1 cellular context compared by ENCODE assay signal in genomic region chr10:89138755-89139154, GRCh38.
TF ChIP-seq lines count a peak whose summit lies in the region.

No MANE protein-coding gene starts in this region.

TF ChIP-seq in GM12878, 131 proteins besides CTCF, POLR2A, EP300 and RAD21 (continued from another document):
- TF ChIP-seq ZBTB33 (IDR thresholded peaks at IDR 0.05) (no peak), HDAC2 (IDR thresholded peaks at IDR 0.05) (no peak), MEF2A (IDR thresholded peaks at IDR 0.05; ENCODE audit: insufficient read depth, low read depth, low read length) (no peak), KDM1A (IDR thresholded peaks at IDR 0.05; ENCODE audit: borderline replicate concordance) (no peak), ZNF207 (IDR thresholded peaks at IDR 0.05; ENCODE audit: borderline replicate concordance) (no peak), NR2F1 (conservative IDR thresholded peaks at IDR 0.05) (no peak), DPF2 (IDR thresholded peaks at IDR 0.05) (no peak), CHD1 (IDR thresholded peaks at IDR 0.05; ENCODE audit: low read depth, low read length) (no peak), EZH2 (IDR thresholded peaks at IDR 0.05; ENCODE audit: borderline replicate concordance, control insufficient read depth, low read depth, low read length) (no peak), TAF1 (IDR thresholded peaks at IDR 0.05; ENCODE audit: borderline replicate concordance, low read depth, low read length) (no peak)
- TF ChIP-seq, protein P1, sequence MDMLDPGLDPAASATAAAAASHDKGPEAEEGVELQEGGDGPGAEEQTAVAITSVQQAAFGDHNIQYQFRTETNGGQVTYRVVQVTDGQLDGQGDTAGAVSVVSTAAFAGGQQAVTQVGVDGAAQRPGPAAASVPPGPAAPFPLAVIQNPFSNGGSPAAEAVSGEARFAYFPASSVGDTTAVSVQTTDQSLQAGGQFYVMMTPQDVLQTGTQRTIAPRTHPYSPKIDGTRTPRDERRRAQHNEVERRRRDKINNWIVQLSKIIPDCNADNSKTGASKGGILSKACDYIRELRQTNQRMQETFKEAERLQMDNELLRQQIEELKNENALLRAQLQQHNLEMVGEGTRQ (IDR thresholded peaks at IDR 0.05; ENCODE audit: borderline replicate concordance, low read depth, low read length), result no peak
- TF ChIP-seq, protein P2, sequence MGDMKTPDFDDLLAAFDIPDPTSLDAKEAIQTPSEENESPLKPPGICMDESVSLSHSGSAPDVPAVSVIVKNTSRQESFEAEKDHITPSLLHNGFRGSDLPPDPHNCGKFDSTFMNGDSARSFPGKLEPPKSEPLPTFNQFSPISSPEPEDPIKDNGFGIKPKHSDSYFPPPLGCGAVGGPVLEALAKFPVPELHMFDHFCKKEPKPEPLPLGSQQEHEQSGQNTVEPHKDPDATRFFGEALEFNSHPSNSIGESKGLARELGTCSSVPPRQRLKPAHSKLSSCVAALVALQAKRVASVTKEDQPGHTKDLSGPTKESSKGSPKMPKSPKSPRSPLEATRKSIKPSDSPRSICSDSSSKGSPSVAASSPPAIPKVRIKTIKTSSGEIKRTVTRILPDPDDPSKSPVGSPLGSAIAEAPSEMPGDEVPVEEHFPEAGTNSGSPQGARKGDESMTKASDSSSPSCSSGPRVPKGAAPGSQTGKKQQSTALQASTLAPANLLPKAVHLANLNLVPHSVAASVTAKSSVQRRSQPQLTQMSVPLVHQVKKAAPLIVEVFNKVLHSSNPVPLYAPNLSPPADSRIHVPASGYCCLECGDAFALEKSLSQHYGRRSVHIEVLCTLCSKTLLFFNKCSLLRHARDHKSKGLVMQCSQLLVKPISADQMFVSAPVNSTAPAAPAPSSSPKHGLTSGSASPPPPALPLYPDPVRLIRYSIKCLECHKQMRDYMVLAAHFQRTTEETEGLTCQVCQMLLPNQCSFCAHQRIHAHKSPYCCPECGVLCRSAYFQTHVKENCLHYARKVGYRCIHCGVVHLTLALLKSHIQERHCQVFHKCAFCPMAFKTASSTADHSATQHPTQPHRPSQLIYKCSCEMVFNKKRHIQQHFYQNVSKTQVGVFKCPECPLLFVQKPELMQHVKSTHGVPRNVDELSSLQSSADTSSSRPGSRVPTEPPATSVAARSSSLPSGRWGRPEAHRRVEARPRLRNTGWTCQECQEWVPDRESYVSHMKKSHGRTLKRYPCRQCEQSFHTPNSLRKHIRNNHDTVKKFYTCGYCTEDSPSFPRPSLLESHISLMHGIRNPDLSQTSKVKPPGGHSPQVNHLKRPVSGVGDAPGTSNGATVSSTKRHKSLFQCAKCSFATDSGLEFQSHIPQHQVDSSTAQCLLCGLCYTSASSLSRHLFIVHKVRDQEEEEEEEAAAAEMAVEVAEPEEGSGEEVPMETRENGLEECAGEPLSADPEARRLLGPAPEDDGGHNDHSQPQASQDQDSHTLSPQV (IDR thresholded peaks at IDR 0.05), result no peak
- TF ChIP-seq, protein P3, sequence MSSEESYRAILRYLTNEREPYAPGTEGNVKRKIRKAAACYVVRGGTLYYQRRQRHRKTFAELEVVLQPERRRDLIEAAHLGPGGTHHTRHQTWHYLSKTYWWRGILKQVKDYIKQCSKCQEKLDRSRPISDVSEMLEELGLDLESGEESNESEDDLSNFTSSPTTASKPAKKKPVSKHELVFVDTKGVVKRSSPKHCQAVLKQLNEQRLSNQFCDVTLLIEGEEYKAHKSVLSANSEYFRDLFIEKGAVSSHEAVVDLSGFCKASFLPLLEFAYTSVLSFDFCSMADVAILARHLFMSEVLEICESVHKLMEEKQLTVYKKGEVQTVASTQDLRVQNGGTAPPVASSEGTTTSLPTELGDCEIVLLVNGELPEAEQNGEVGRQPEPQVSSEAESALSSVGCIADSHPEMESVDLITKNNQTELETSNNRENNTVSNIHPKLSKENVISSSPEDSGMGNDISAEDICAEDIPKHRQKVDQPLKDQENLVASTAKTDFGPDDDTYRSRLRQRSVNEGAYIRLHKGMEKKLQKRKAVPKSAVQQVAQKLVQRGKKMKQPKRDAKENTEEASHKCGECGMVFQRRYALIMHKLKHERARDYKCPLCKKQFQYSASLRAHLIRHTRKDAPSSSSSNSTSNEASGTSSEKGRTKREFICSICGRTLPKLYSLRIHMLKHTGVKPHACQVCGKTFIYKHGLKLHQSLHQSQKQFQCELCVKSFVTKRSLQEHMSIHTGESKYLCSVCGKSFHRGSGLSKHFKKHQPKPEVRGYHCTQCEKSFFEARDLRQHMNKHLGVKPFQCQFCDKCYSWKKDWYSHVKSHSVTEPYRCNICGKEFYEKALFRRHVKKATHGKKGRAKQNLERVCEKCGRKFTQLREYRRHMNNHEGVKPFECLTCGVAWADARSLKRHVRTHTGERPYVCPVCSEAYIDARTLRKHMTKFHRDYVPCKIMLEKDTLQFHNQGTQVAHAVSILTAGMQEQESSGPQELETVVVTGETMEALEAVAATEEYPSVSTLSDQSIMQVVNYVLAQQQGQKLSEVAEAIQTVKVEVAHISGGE (CRISPR knock-in tag; IDR thresholded peaks at IDR 0.05), result no peak
